Comparison of ENCODE assay signal across 9 cellular contexts in the genomic region with DNA sequence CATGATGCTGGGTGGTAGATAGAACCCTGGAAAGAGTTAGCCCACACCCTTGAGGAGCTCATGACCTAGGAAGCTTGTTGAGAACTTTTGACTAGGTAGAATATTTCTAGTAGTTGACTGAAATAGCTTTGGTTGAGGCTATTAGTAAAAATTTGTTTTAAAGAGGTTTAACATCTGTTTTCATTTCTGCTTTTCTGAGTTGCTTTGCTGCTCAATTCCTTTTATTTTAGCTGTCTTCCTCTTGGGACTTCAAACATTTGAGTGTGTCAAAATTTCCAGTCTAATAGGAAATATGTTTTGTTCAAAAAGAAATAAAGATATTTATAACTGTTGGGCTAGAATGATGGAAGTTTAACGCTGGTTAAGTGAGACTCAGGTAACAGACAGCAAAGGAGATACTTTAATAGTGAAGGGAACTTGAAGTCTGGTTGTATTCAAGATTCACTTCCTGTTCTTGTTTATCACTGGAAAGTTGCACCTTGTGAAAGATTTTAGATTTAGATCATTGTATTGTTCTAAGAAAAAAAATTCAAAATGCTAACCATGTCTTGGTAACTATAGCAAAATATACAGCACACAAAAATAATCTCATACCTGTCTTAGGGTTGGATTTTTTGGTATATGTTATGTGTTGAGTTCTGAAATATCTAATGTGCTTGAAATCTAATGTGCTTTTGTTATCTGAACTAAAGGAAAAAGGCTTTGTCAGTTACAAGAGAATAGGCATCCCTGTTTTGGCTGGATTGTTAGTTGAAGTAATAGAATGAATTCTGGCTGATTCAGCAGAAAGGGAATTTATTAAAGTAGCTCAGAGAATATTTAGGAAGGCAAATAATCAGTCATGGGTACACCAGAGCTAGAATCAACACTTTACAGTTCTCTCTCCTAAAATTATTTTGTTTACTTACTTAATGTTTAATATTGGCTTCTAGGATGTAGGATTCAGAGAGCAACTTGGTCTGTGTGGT.
DNase-seq lines count a peak whose midpoint lies in the region; ATAC-seq, FAIRE-seq and TF ChIP-seq lines count a peak whose summit lies in the region.
"Had no signal": no experiment of that assay in that cellular context is flagged by ENCODE, and none has a peak within 500 bp of the region (broad histone marks: within the 10 kb centered on the region; RNA-seq: fewer than 3 reads in every experiment).

No MANE protein-coding gene starts in this region.

- peak; percentile 71 for ATAC-seq in GM21447 (IDR thresholded peaks at IDR 0.05; ENCODE audit: unreplicated experiment)

- DNase-seq in GM10248 (ENCODE audit: extremely low spot score) (peak; percentile 46), HL-60 (ENCODE audit: low read depth in 1 of 2, low spot score in 1 of 2) (no peak), T-helper 9 cell (no peak), foreskin fibroblast (no peak), DMS114 treated with DMSO at 0.1 percent for 48 hours (lab: John Stamatoyannopoulos, UW; ENCODE audit: unreplicated experiment) (no peak)
- DNase-seq in NK-92 treated with Interleukin-12 subunit alpha and Interleukin-12 subunit beta, amount 100 ng/mL, for 24 hours (lab: John Stamatoyannopoulos, UW), result no peak

- TF ChIP-seq CTCF in GM10248 (IDR thresholded peaks at IDR 0.05; ENCODE audit: control extremely low read depth, extremely low read depth, low read depth, missing control alignments) (no peak), HL-60 (IDR thresholded peaks at IDR 0.05; ENCODE audit: insufficient read depth, low read length) (no peak), foreskin fibroblast (IDR thresholded peaks at IDR 0.05; ENCODE audit: low read depth, low read length) (no peak)

- no peaks in the 10 kb centered on the region for H3K27me3 ChIP-seq in HL-60 (ENCODE audit: insufficient read depth, poor library complexity, severe bottlenecking)

- CTCF ChIA-PET in GM10248 (lab: Yijun Ruan, JAX), result interaction anchor here (0.8 to 23.7 kb wide), 11 partner anchors 14 to 254 kb away, joined by 3 to 363 read pairs (median 4); no protein-coding TSS in a partner anchor

- H3K4me3 ChIP-seq in HL-60 (replicated peaks; ENCODE audit: insufficient read depth, low read length) (no peak overlapping the region), foreskin fibroblast (ENCODE audit: low read depth in 1 of 2, low read length in 2 of 2) (no peak overlapping the region)

- peak overlapping the region; percentile 94 for H3K27ac ChIP-seq in HL-60 (replicated peaks)

- POLR2A ChIA-PET in GM10248 (lab: Yijun Ruan, JAX), result interaction anchor here (1.1 kb wide), 2 partner anchors 10 to 11 kb away, joined by 3 read pairs; no protein-coding TSS in a partner anchor

- FAIRE-seq in islet of Langerhans (lab: Jason Lieb, UNC), result peak; percentile 47
- FAIRE-seq: bronchial epithelial cell had no signal
